In genomic region chr9:134344068-134344820, GRCh38 we compare ENCODE assay signal across 10 cellular contexts. TPM values are rescaled to one million over a fixed set of nuclear protein-coding genes. Genes with fewer than 3 reads are reported as not detected.
DNase-seq lines count a peak whose midpoint lies in the region; ATAC-seq, FAIRE-seq and TF ChIP-seq lines count a peak whose summit lies in the region.
"Had no signal": no experiment of that assay in that cellular context is flagged by ENCODE, and none has a peak within 500 bp of the region (broad histone marks: within the 10 kb centered on the region; RNA-seq: fewer than 3 reads in every experiment).

No MANE protein-coding gene starts in this region.

- H3K27ac ChIP-seq in layer of hippocampus (ENCODE audit: low read depth, low read length): peak overlapping the region; percentile 56
- H3K27ac ChIP-seq in tibial artery: peak overlapping the region in 1 of 2 donors; percentile 13
- peak overlapping the region in 1 of 2 donors; percentile 32 for H3K27ac ChIP-seq in kidney (ENCODE audit: low read depth in 2 of 2, low read length in 2 of 2)
- H3K27ac ChIP-seq: SJSA1 had no signal

- peak overlapping the region; percentile 68 for H3K9ac ChIP-seq in adipocyte (ENCODE audit: low read length)
- H3K9ac ChIP-seq in kidney (ENCODE audit: low read length in 2 of 2): no peak overlapping the region

- no peak for ATAC-seq in GM19035 (IDR thresholded peaks at IDR 0.05; ENCODE audit: unreplicated experiment)

- intact Hi-C loops in tibial artery (cut with DNase I; ENCODE audit: low total_unique reads): no loop called here
- intact Hi-C loops in kidney (cut with DNase I): no loop called here

- H3K27me3 ChIP-seq in adipocyte (replicated peaks; ENCODE audit: control insufficient read depth, insufficient read depth, low read length) (no peaks in the 10 kb centered on the region), layer of hippocampus (ENCODE audit: control insufficient read depth, insufficient read depth, low read length) (no peaks in the 10 kb centered on the region), tibial artery (no peaks in the 10 kb centered on the region)
- H3K27me3 ChIP-seq: SJSA1 had no signal

- peaks cover 5% of the 10 kb centered on the region for H3K36me3 ChIP-seq in adipocyte (ENCODE audit: control insufficient read depth, insufficient read depth, low read length, severe bottlenecking)
- no peaks in the 10 kb centered on the region for H3K36me3 ChIP-seq in tibial artery
- H3K36me3 ChIP-seq in kidney (ENCODE audit: control insufficient read depth in 1 of 2, insufficient read depth in 2 of 2, low read length in 2 of 2): no peaks in the 10 kb centered on the region
- H3K36me3 ChIP-seq: SJSA1 had no signal

- no peaks in the 10 kb centered on the region for H3K9me3 ChIP-seq in adipocyte (ENCODE audit: control insufficient read depth, low read length)
- H3K9me3 ChIP-seq in tibial artery: no peaks in the 10 kb centered on the region
- H3K9me3 ChIP-seq in kidney (ENCODE audit: control insufficient read depth in 1 of 2, low read length in 2 of 2): no peaks in the 10 kb centered on the region
- H3K9me3 ChIP-seq: SJSA1 had no signal

- DNase-seq in activated T-cell treated with anti-CD3 and anti-CD28 coated beads for 1 hour (ENCODE audit: low read depth) (peak; percentile 12), activated T-cell treated with anti-CD3 and anti-CD28 coated beads for 4 hours (no peak), adipocyte (ENCODE audit: low read depth) (no peak), tibial artery (peak; percentile 78 to 80), SW480 (ENCODE audit: low spot score) (no peak), kidney (no peak)
- DNase-seq: ACHN had no signal

- no peak for TF ChIP-seq CTCF in tibial artery (IDR thresholded peaks at IDR 0.05)
- TF ChIP-seq CTCF in kidney (IDR thresholded peaks at IDR 0.05; ENCODE audit: borderline replicate concordance, extremely low read depth, insufficient read depth): no peak

- no peak for FAIRE-seq in kidney (lab: Jason Lieb, UNC)

- H3K4me1 ChIP-seq in adipocyte (ENCODE audit: control insufficient read depth, insufficient read depth, low read length) (peaks cover 43% of the 10 kb centered on the region), tibial artery (peaks cover 0 to 98% (median 82%) of the 10 kb centered on the region in 4 donors), kidney (ENCODE audit: control insufficient read depth in 1 of 2, insufficient read depth in 1 of 2, low read depth in 1 of 2, low read length in 2 of 2) (peaks cover 33 to 83% of the 10 kb centered on the region in 2 donors)
- H3K4me1 ChIP-seq: SJSA1 had no signal

- H3K4me3 ChIP-seq in adipocyte (ENCODE audit: low read length) (no peak overlapping the region), tibial artery (no peak overlapping the region), kidney (ENCODE audit: low read length in 2 of 2) (no peak overlapping the region)
- H3K4me3 ChIP-seq: SJSA1 had no signal

RNA-seq across cellular contexts. Expression of gene RXRA, which starts 18.0 kb away (rescaled TPM):
- total RNA-seq in kidney: 49.5 TPM
- 24.0 TPM for polyA plus RNA-seq in kidney (ENCODE audit: insufficient read depth, low read depth, low replicate concordance)

Comparison
In these comparisons a context has a peak if more than half of its experiments do, and no peak if none do; other contexts are left out.
1. DNase-seq: peak in activated T-cell treated with anti-CD3 and anti-CD28 coated beads for 1 hour (single experiment) and tibial artery (2 of 2); none in activated T-cell treated with anti-CD3 and anti-CD28 coated beads for 4 hours (single experiment), adipocyte (single experiment), SW480 (single experiment) and kidney (single experiment).